23 cellular contexts compared by ENCODE assay signal in genomic region chr1:47756411-47756810, GRCh38.
DNase-seq lines count a peak whose midpoint lies in the region; ATAC-seq and TF ChIP-seq lines count a peak whose summit lies in the region.
"Had no signal": no experiment of that assay in that cellular context is flagged by ENCODE, and none has a peak within 500 bp of the region (broad histone marks: within the 10 kb centered on the region; RNA-seq: fewer than 3 reads in every experiment).

No MANE protein-coding gene starts in this region.

- TF ChIP-seq CTCF in coronary artery (IDR thresholded peaks at IDR 0.05) (no peak), nephron (IDR thresholded peaks at IDR 0.05; ENCODE audit: unreplicated experiment in 3 of 3) (no peak)

- no peaks in the 10 kb centered on the region for H3K9me3 Mint-ChIP-seq in nephron
- H3K9me3 Mint-ChIP-seq in T-helper 2 cell treated with Interferon-gamma antibody and Interleukin-4, amounts not matched to agents 5 μg/mL and 100 μg/mL, for 36 hours, result no peaks in the 10 kb centered on the region
- H3K9me3 Mint-ChIP-seq: GM23338 had no signal

- peaks cover 40% of the 10 kb centered on the region for H3K27me3 Mint-ChIP-seq in nephron (ENCODE audit: low read depth)
- peaks cover 2% of the 10 kb centered on the region for H3K27me3 Mint-ChIP-seq in T-helper 2 cell treated with Interferon-gamma antibody and Interleukin-4, amounts not matched to agents 5 μg/mL and 100 μg/mL, for 36 hours (ENCODE audit: low read depth)

- H3K27ac ChIP-seq in coronary artery, result no peak overlapping the region
- H3K27ac ChIP-seq: HL-60, PC-9 had no signal

- peak overlapping the region in 2 of 3 experiments; percentile 32 to 62 for H3K27ac Mint-ChIP-seq in nephron
- H3K27ac Mint-ChIP-seq in T-helper 2 cell treated with Interferon-gamma antibody and Interleukin-4, amounts not matched to agents 5 μg/mL and 100 μg/mL, for 36 hours, result no peak overlapping the region
- H3K27ac Mint-ChIP-seq: GM23338 had no signal

- no peak overlapping the region for H3K4me3 Mint-ChIP-seq in nephron
- H3K4me3 Mint-ChIP-seq in T-helper 2 cell treated with Interferon-gamma antibody and Interleukin-4, amounts not matched to agents 5 μg/mL and 100 μg/mL, for 36 hours, result no peak overlapping the region
- H3K4me3 Mint-ChIP-seq: GM23338 had no signal

- no peak for ATAC-seq in GM19328 (IDR thresholded peaks at IDR 0.05; ENCODE audit: unreplicated experiment)

- H3K36me3 Mint-ChIP-seq in nephron (ENCODE audit: low read depth), result no peaks in the 10 kb centered on the region
- no peaks in the 10 kb centered on the region for H3K36me3 Mint-ChIP-seq in T-helper 2 cell treated with Interferon-gamma antibody and Interleukin-4, amounts not matched to agents 5 μg/mL and 100 μg/mL, for 36 hours (ENCODE audit: low read depth)

- H3K4me3 ChIP-seq in coronary artery, result no peak overlapping the region
- H3K4me3 ChIP-seq: GM23338, PC-9 had no signal

- DNase-seq in activated effector memory CD4-positive, alpha-beta T cell treated with anti-CD3 and anti-CD28 coated beads, Interleukin-2, amount 50 U/mL, for 16 hours, result peak; percentile 36
- no peak for DNase-seq in activated effector memory CD4-positive, alpha-beta T cell treated with Interleukin-2 at 50 U/mL for 16 hours
- DNase-seq in coronary artery (ENCODE audit: low spot score), result peak; percentile 67
- DNase-seq in SIG-M5 (lab: John Stamatoyannopoulos, UW), result no peak
- DNase-seq in T-helper 2 cell treated with Interferon-gamma antibody and Interleukin-4, amounts not matched to agents 5 μg/mL and 100 μg/mL, for 36 hours (ENCODE audit: low spot score), result no peak
- DNase-seq: 8988T, ACHN, Calu3, DMS153, DND-41, HCEC 1CT, NCI-H1092, NCI-H1417 treated with DMSO at 0.1 percent for 48 hours, NCI-H1694 treated with DMSO at 0.1 percent for 48 hours, NCI-H2081, NCI-H2227 treated with DMSO at 0.1 percent for 48 hours, NCI-H526 treated with DMSO at 0.1 percent for 48 hours, PC-9, Right ventricle myocardium superior had no signal

- H3K4me1 Mint-ChIP-seq in nephron, result peaks cover 55% of the 10 kb centered on the region
- no peaks in the 10 kb centered on the region for H3K4me1 Mint-ChIP-seq in T-helper 2 cell treated with Interferon-gamma antibody and Interleukin-4, amounts not matched to agents 5 μg/mL and 100 μg/mL, for 36 hours (ENCODE audit: low read depth)

Comparison
In these comparisons a context has a peak if more than half of its experiments do, and no peak if none do; other contexts are left out.
1. DNase-seq: peak in activated effector memory CD4-positive, alpha-beta T cell treated with anti-CD3 and anti-CD28 coated beads, Interleukin-2, amount 50 U/mL, for 16 hours (single experiment) and coronary artery (single experiment); none in activated effector memory CD4-positive, alpha-beta T cell treated with Interleukin-2 at 50 U/mL for 16 hours (single experiment), SIG-M5 (single experiment) and T-helper 2 cell treated with Interferon-gamma antibody and Interleukin-4, amounts not matched to agents 5 μg/mL and 100 μg/mL, for 36 hours (single experiment).